Comparison of ENCODE assay signal across 17 cellular contexts in genomic region chr21:42373181-42373907, GRCh38. TPM values are rescaled to one million over a fixed set of nuclear protein-coding genes. Genes with fewer than 3 reads are reported as not detected.
DNase-seq lines count a peak whose midpoint lies in the region; ATAC-seq and TF ChIP-seq lines count a peak whose summit lies in the region.
"Had no signal": no experiment of that assay in that cellular context is flagged by ENCODE, and none has a peak within 500 bp of the region (broad histone marks: within the 10 kb centered on the region; RNA-seq: fewer than 3 reads in every experiment).

No MANE protein-coding gene starts in this region.

- DNase-seq in activated naive CD4-positive, alpha-beta T cell treated with anti-CD3 and anti-CD28 coated beads, Interleukin-2, amount 50 U/mL, for 72 hours (ENCODE audit: low spot score in 2 of 2), result no peak
- no peak for DNase-seq in activated naive CD4-positive, alpha-beta T cell (lab: John Stamatoyannopoulos, UW)
- DNase-seq in activated CD8-positive, alpha-beta memory T cell treated with anti-CD3 and anti-CD28 coated beads, Interleukin-2, amount 50 U/mL, for 4 hours, result peak; percentile 34
- DNase-seq in glutamatergic neuron, result peak; percentile 6
- peak; percentile 71 for DNase-seq in stimulated activated naive CD8-positive, alpha-beta T cell treated with anti-CD3 and anti-CD28 coated beads, Interleukin-15, Interleukin-2, amounts not matched to agents 100 U/mL and 50 U/mL, for 24 hours
- DNase-seq in GOT3 (lab: John Stamatoyannopoulos, UW), result no peak
- no peak for DNase-seq in lower leg skin (ENCODE audit: low spot score in 2 of 2)
- DNase-seq: CD8-positive, alpha-beta memory T cell; lower lobe of right lung; naive thymus-derived CD4-positive, alpha-beta T cell; NCI-H1436 treated with DMSO at 0.1 percent for 48 hours; NCI-H774; PC-9; SJCRH30; stomach; upper lobe of right lung had no signal

- H3K9me3 Mint-ChIP-seq in activated naive CD4-positive, alpha-beta T cell treated with anti-CD3 and anti-CD28 coated beads, Interleukin-2, amount 50 U/mL, for 72 hours, result no peaks in the 10 kb centered on the region
- peaks cover 2% of the 10 kb centered on the region for H3K9me3 Mint-ChIP-seq in glutamatergic neuron (ENCODE audit: unreplicated experiment)
- H3K9me3 Mint-ChIP-seq: CD8-positive, alpha-beta memory T cell; naive thymus-derived CD4-positive, alpha-beta T cell had no signal

- TF ChIP-seq CTCF in glutamatergic neuron (IDR thresholded peaks at IDR 0.05; ENCODE audit: partially characterized antibody, unreplicated experiment), result no peak
- TF ChIP-seq CTCF in lower leg skin (IDR thresholded peaks at IDR 0.05), result no peak

- H3K4me1 Mint-ChIP-seq in glutamatergic neuron (ENCODE audit: low read depth, unreplicated experiment), result peaks cover 3% of the 10 kb centered on the region

- H3K4me3 ChIP-seq in lower leg skin (ENCODE audit: low read depth, poor library complexity, severe bottlenecking), result no peak overlapping the region
- H3K4me3 ChIP-seq: lower lobe of right lung, PC-9, SJCRH30, stomach, upper lobe of right lung had no signal

- H3K27me3 Mint-ChIP-seq in glutamatergic neuron (ENCODE audit: unreplicated experiment), result peaks cover 6% of the 10 kb centered on the region

- H3K36me3 Mint-ChIP-seq in activated naive CD4-positive, alpha-beta T cell treated with anti-CD3 and anti-CD28 coated beads, Interleukin-2, amount 50 U/mL, for 72 hours, result peaks cover 0 to 17% of the 10 kb centered on the region in 2 donors
- peaks cover 3% of the 10 kb centered on the region for H3K36me3 Mint-ChIP-seq in glutamatergic neuron (ENCODE audit: unreplicated experiment)
- H3K36me3 Mint-ChIP-seq: CD8-positive, alpha-beta memory T cell had no signal

- 75 to 77% methylated on average over 20 to 25 of the region's 25 CpGs for WGBS in lower leg skin, 2 donors

- H3K27ac Mint-ChIP-seq in activated naive CD4-positive, alpha-beta T cell treated with anti-CD3 and anti-CD28 coated beads, Interleukin-2, amount 50 U/mL, for 72 hours, result peak overlapping the region; percentile 40 to 79
- no peak overlapping the region for H3K27ac Mint-ChIP-seq in glutamatergic neuron (ENCODE audit: unreplicated experiment)
- H3K27ac Mint-ChIP-seq: CD8-positive, alpha-beta memory T cell had no signal

- TF ChIP-seq POLR2A in lower leg skin (IDR thresholded peaks at IDR 0.05), result no peak

- H3K4me3 Mint-ChIP-seq in glutamatergic neuron (ENCODE audit: unreplicated experiment), result no peak overlapping the region

- ATAC-seq in activated naive CD4-positive, alpha-beta T cell treated with anti-CD3 and anti-CD28 coated beads, Interleukin-2, amount 50 U/mL, for 72 hours, result peak; percentile 47 to 65
- ATAC-seq in stimulated activated naive CD8-positive, alpha-beta T cell treated with anti-CD3 and anti-CD28 coated beads, Interleukin-15, Interleukin-2, amounts not matched to agents 100 U/mL and 50 U/mL, for 24 hours, result peak; percentile 92
- no peak for ATAC-seq in HG02981 (IDR thresholded peaks at IDR 0.05; ENCODE audit: unreplicated experiment)
- ATAC-seq: lower lobe of right lung; naive thymus-derived CD4-positive, alpha-beta T cell; upper lobe of right lung had no signal

- intact Hi-C loops in lower leg skin (cut with DNase I; ENCODE audit: low total_unique reads), result no loop called here

RNA-seq across cellular contexts. Expression of gene TFF1, which starts 7.0 kb away (rescaled TPM):
- total RNA-seq in activated naive CD4-positive, alpha-beta T cell treated with anti-CD3 and anti-CD28 coated beads, Interleukin-2, amount 50 U/mL, for 72 hours, result not detected
- total RNA-seq in glutamatergic neuron (ENCODE audit: unreplicated experiment), result not detected
- total RNA-seq in lower leg skin, result not detected
- total RNA-seq: CD8-positive, alpha-beta memory T cell; lower lobe of right lung; naive thymus-derived CD4-positive, alpha-beta T cell; SJCRH30; upper lobe of right lung had no signal

RNA-seq across cellular contexts. Expression of gene TMPRSS3, which starts 22.5 kb away (rescaled TPM):
- total RNA-seq in activated naive CD4-positive, alpha-beta T cell treated with anti-CD3 and anti-CD28 coated beads, Interleukin-2, amount 50 U/mL, for 72 hours, result 10 to 100 TPM in 1 of 2 donors, 1 to 10 TPM in 1; 9.8 to 68.6 TPM
- total RNA-seq in glutamatergic neuron (ENCODE audit: unreplicated experiment) (0.71 TPM), lower leg skin (under 1 TPM; 0.19 to 0.78 (median 0.36) TPM)
- total RNA-seq: SJCRH30 had no signal

RNA-seq across cellular contexts. Expression of gene TFF2, which starts 22.6 kb away (rescaled TPM):
- not detected for total RNA-seq in activated naive CD4-positive, alpha-beta T cell treated with anti-CD3 and anti-CD28 coated beads, Interleukin-2, amount 50 U/mL, for 72 hours
- not detected for total RNA-seq in glutamatergic neuron (ENCODE audit: unreplicated experiment)
- total RNA-seq in lower leg skin, result not detected
- total RNA-seq: CD8-positive, alpha-beta memory T cell; lower lobe of right lung; naive thymus-derived CD4-positive, alpha-beta T cell; SJCRH30; upper lobe of right lung had no signal

RNA-seq across cellular contexts. Expression of gene UBASH3A, which starts 30.4 kb away (rescaled TPM):
- total RNA-seq in activated naive CD4-positive, alpha-beta T cell treated with anti-CD3 and anti-CD28 coated beads, Interleukin-2, amount 50 U/mL, for 72 hours, result 10 to 100 TPM; 13.0 to 51.9 TPM
- not detected for total RNA-seq in glutamatergic neuron (ENCODE audit: unreplicated experiment)
- under 1 TPM in 1 of 4 donors, not detected in 3; 0.23 TPM for total RNA-seq in lower leg skin
- total RNA-seq: PC-9, SJCRH30 had no signal

RNA-seq across cellular contexts. Expression of gene TFF3, which starts 58.1 kb away (rescaled TPM):
- not detected for total RNA-seq in activated naive CD4-positive, alpha-beta T cell treated with anti-CD3 and anti-CD28 coated beads, Interleukin-2, amount 50 U/mL, for 72 hours
- total RNA-seq in glutamatergic neuron (ENCODE audit: unreplicated experiment) (not detected), lower leg skin (10 to 100 TPM in 1 of 4 donors, 1 to 10 TPM in 3; 3.6 to 16.8 (median 8.7) TPM)
- total RNA-seq: CD8-positive, alpha-beta memory T cell; naive thymus-derived CD4-positive, alpha-beta T cell; PC-9 had no signal

Comparison
In these comparisons a context has a peak if more than half of its experiments do, and no peak if none do; other contexts are left out.
1. DNase-seq: peak in activated CD8-positive, alpha-beta memory T cell treated with anti-CD3 and anti-CD28 coated beads, Interleukin-2, amount 50 U/mL, for 4 hours (single experiment), glutamatergic neuron (single experiment) and stimulated activated naive CD8-positive, alpha-beta T cell treated with anti-CD3 and anti-CD28 coated beads, Interleukin-15, Interleukin-2, amounts not matched to agents 100 U/mL and 50 U/mL, for 24 hours (single experiment); none in activated naive CD4-positive, alpha-beta T cell treated with anti-CD3 and anti-CD28 coated beads, Interleukin-2, amount 50 U/mL, for 72 hours (0 of 2), activated naive CD4-positive, alpha-beta T cell (0 of 4), GOT3 (single experiment) and lower leg skin (0 of 2).